ENCODE assay signal across 8 cellular contexts in the genomic region with DNA sequence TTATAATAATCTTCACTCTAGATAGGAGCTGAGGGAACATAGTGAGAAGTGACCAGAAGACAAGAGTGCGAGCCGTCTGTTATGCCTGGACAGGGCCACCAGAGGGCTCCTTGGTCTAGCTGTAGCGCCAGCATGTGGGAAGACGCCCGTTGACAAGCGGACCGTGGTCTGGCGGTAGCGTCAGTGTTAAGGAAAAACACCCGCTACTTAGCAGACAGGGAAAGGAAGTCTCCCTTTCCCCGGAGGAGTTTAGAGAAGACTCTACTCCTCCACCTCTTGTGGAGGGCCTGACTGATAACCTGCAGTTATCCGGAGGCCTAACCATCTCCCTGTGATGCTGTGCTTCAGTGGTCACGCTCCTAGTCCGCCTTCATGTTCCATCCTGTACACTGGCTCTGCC.
DNase-seq lines count a peak whose midpoint lies in the region; ATAC-seq and TF ChIP-seq lines count a peak whose summit lies in the region.
"Not testable (repeated sequence)": the region's sequence is repeated elsewhere in the genome, so short reads cannot be mapped to it uniquely, and the experiment has no call there.

No MANE protein-coding gene starts in this region.

- not testable (repeated sequence) for TF ChIP-seq EP300 in esophagus muscularis mucosa (IDR thresholded peaks at IDR 0.05)

- H3K9me3 ChIP-seq in SJCRH30 (replicated peaks); esophagus muscularis mucosa; lower lobe of right lung: not testable (repeated sequence)

- 17% methylated on average over 14 of the region's 14 CpGs for WGBS in esophagus muscularis mucosa

- H3K27me3 ChIP-seq in SJCRH30, esophagus muscularis mucosa: not testable (repeated sequence)
- peaks cover 16% of the 10 kb centered on the region for H3K27me3 ChIP-seq in lower lobe of right lung (ENCODE audit: low read depth)

- intact Hi-C loops in esophagus muscularis mucosa (cut with DNase I): loop anchor here (2.0 kb wide), 1 partner anchor 52 kb away; no protein-coding TSS in a partner anchor
- intact Hi-C loops in lower lobe of right lung (cut with DNase I): not testable (repeated sequence)

- peak; percentile 55 for DNase-seq in AG09319 (ENCODE audit: extremely low read depth, low read depth)
- DNase-seq in NCI-H1092 (lab: John Stamatoyannopoulos, UW): peak; percentile 46
- peak; percentile 78 to 87 for DNase-seq in SJCRH30
- peak; percentile 60 to 71 for DNase-seq in activated T-cell treated with anti-CD3 and anti-CD28 coated beads, Interleukin-2, amount 50 U/mL, for 48 hours
- not testable (repeated sequence) for DNase-seq in esophagus muscularis mucosa (ENCODE audit: extremely low spot score)
- DNase-seq in lower lobe of right lung: peak; percentile 70
- DNase-seq in stimulated activated CD4-positive, alpha-beta T cell treated with anti-CD3 and anti-CD28 coated beads, Interleukin-1b, Interleukin-23, amount 100 ng/mL, for 24 hours (ENCODE audit: low read depth in 4 of 4, low spot score in 1 of 4): peak in 3 of 4 experiments; percentile 21 to 50 (median 34)

- not testable (repeated sequence) for TF ChIP-seq POLR2A in esophagus muscularis mucosa (IDR thresholded peaks at IDR 0.05; ENCODE audit: low read depth)

- TF ChIP-seq CTCF in AG09319 (IDR thresholded peaks at IDR 0.05; ENCODE audit: low read depth, low read length) (peak; percentile 99), esophagus muscularis mucosa (IDR thresholded peaks at IDR 0.05) (peak; percentile 58 to 78 (median 67)), lower lobe of right lung (IDR thresholded peaks at IDR 0.05) (peak; percentile 82)

- H3K4me1 ChIP-seq in SJCRH30, esophagus muscularis mucosa, lower lobe of right lung: not testable (repeated sequence)

- H3K36me3 ChIP-seq in SJCRH30, esophagus muscularis mucosa, lower lobe of right lung: not testable (repeated sequence)

- peak; percentile 68 for ATAC-seq in GM18511 (IDR thresholded peaks at IDR 0.05; ENCODE audit: unreplicated experiment)
- not testable (repeated sequence) for ATAC-seq in lower lobe of right lung

- H3K4me3 ChIP-seq in SJCRH30: peak overlapping the region; percentile 41
- not testable (repeated sequence) for H3K4me3 ChIP-seq in esophagus muscularis mucosa, lower lobe of right lung

- not testable (repeated sequence) for H3K27ac ChIP-seq in SJCRH30; esophagus muscularis mucosa (replicated peaks in 1 of 4); lower lobe of right lung
